Comparison of ENCODE assay signal across 18 cellular contexts in the genomic region with DNA sequence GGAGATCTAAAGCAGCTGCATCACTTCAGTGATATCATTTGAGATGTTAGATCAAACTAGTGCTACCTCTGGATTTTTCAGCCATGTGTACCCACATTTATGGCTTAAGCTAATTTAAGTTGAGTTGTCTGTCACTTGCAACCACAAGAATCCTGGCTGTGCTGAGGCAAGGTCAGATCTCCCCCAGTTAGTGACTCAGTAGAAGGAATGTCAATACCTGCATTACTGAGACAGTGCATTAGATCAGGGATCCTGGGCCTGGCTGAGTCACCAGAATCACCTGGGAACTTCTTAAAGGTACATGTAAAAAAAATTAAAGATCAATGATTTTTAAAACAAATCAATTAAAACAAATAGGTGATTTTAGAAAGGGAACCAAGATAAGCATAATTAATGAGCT.
"Had no signal": no experiment of that assay in that cellular context is flagged by ENCODE, and none has a peak within 500 bp of the region (broad histone marks: within the 10 kb centered on the region; RNA-seq: fewer than 3 reads in every experiment).

No MANE protein-coding gene starts in this region.

- H3K27ac Mint-ChIP-seq: dendritic cell treated with granulocyte-macrophage colony-stimulating factor and Interleukin-4, amounts not matched to agents 40 ng/mL and 50 ng/mL, for 4 days; nephron; stimulated activated naive B cell treated with anti-CD40 and anti-IgM and Interleukin-4, amounts not matched to agents 10 μg/mL and 1 μg/mL and 100 μg/mL, for 72 hours had no signal

- H3K27me3 ChIP-seq: heart left ventricle, right atrium auricular region, thyroid gland had no signal

- H3K27me3 Mint-ChIP-seq: dendritic cell treated with granulocyte-macrophage colony-stimulating factor and Interleukin-4, amounts not matched to agents 40 ng/mL and 50 ng/mL, for 4 days had no signal

- H3K4me1 ChIP-seq: right atrium auricular region, thyroid gland had no signal

- ATAC-seq: activated CD4-positive, CD25-positive, alpha-beta regulatory T cell treated with anti-CD3 and anti-CD28 coated beads, Interleukin-2, amount 50 U/mL, for 24 hours; heart left ventricle; left ventricle myocardium superior; stimulated activated naive B cell treated with anti-CD40 and anti-IgM and Interleukin-4, amounts not matched to agents 10 μg/mL and 1 μg/mL and 100 μg/mL, for 72 hours had no signal

- H3K36me3 Mint-ChIP-seq: stimulated activated naive B cell treated with anti-CD40 and anti-IgM and Interleukin-4, amounts not matched to agents 10 μg/mL and 1 μg/mL and 100 μg/mL, for 72 hours had no signal

- H3K27ac ChIP-seq: heart left ventricle, right atrium auricular region, thyroid gland had no signal

- H3K9me3 Mint-ChIP-seq: nephron; stimulated activated naive B cell treated with anti-CD40 and anti-IgM and Interleukin-4, amounts not matched to agents 10 μg/mL and 1 μg/mL and 100 μg/mL, for 72 hours had no signal

- H3K9me3 ChIP-seq: right atrium auricular region, thyroid gland had no signal

- H3K4me3 Mint-ChIP-seq: dendritic cell treated with granulocyte-macrophage colony-stimulating factor and Interleukin-4, amounts not matched to agents 40 ng/mL and 50 ng/mL, for 4 days; nephron; stimulated activated naive B cell treated with anti-CD40 and anti-IgM and Interleukin-4, amounts not matched to agents 10 μg/mL and 1 μg/mL and 100 μg/mL, for 72 hours had no signal

- DNase-seq: activated CD4-positive, alpha-beta T cell treated with anti-CD3 and anti-CD28 coated beads, Interleukin-2, amount 50 U/mL, for 1 hour; activated naive CD4-positive, alpha-beta T cell treated with Interleukin-2 at 50 U/mL for 16 hours; activated T-cell treated with anti-CD3 and anti-CD28 coated beads for 4 hours; anterior cingulate cortex; effector memory CD4-positive, alpha-beta T cell; heart left ventricle; left ventricle myocardium superior; occipital lobe; stimulated activated CD4-positive, alpha-beta T cell treated with anti-CD3 and anti-CD28 coated beads, Interleukin-15, amount 100 ng/mL, for 24 hours; stimulated activated CD4-positive, alpha-beta T cell treated with anti-CD3 and anti-CD28 coated beads, Interleukin-4, amount 100 ng/mL, for 1 hour; stimulated activated naive B cell treated with anti-CD40 and anti-IgM and Interleukin-4, amounts not matched to agents 10 μg/mL and 1 μg/mL and 100 μg/mL, for 72 hours; T-helper 1 cell; T1000; thyroid gland had no signal

- H3K36me3 ChIP-seq: heart left ventricle, right atrium auricular region, thyroid gland had no signal

- H3K4me3 ChIP-seq: heart left ventricle, right atrium auricular region, thyroid gland had no signal
